Comparison of ENCODE assay signal across 8 cellular contexts in genomic region chr15:80988148-80988796, GRCh38. TPM values are rescaled to one million over a fixed set of nuclear protein-coding genes. Genes with fewer than 3 reads are reported as not detected.
DNase-seq lines count a peak whose midpoint lies in the region; ATAC-seq, FAIRE-seq and TF ChIP-seq lines count a peak whose summit lies in the region.

No MANE protein-coding gene starts in this region.

- H3K36me3 Mint-ChIP-seq in CD8-positive, alpha-beta memory T cell, result peaks cover 0 to 37% (median 6%) of the 10 kb centered on the region in 3 donors

- no peaks in the 10 kb centered on the region for H3K36me3 ChIP-seq in CD8-positive, alpha-beta memory T cell (ENCODE audit: insufficient read depth, low read length)
- no peaks in the 10 kb centered on the region; the same call in 1 of the 2 replicates for H3K36me3 ChIP-seq in PC-3 (ENCODE audit: low read depth, low read length)
- no peaks in the 10 kb centered on the region for H3K36me3 ChIP-seq in osteoblast (ENCODE audit: insufficient read depth, low read length)

- POLR2A ChIA-PET in CD8-positive, alpha-beta memory T cell (lab: Charles Lee), result no interaction called here
- POLR2A ChIA-PET in PC-3 (lab: Charles Lee; ENCODE audit: unreplicated experiment), result no interaction called here

- peak overlapping the region; percentile 88 for H3K27ac ChIP-seq in CD8-positive, alpha-beta memory T cell (ENCODE audit: low read depth, low read length)
- H3K27ac ChIP-seq in PC-3 (ENCODE audit: low read length) (no peak overlapping the region), epithelial cell of prostate (peak overlapping the region; percentile 76), osteoblast (ENCODE audit: low read depth, low read length) (peak overlapping the region; percentile 68)

- no peaks in the 10 kb centered on the region for H3K27me3 Mint-ChIP-seq in CD8-positive, alpha-beta memory T cell

- peak overlapping the region; percentile 80 for H3K9ac ChIP-seq in PC-3 (ENCODE audit: low read length)

- no peaks in the 10 kb centered on the region for H3K9me2 ChIP-seq in PC-3 (replicated peaks; ENCODE audit: low read length)

- H2AFZ ChIP-seq in PC-3 (ENCODE audit: low read length) (no peak overlapping the region), osteoblast (ENCODE audit: low read length) (no peak overlapping the region)

- CTCF ChIA-PET in CD8-positive, alpha-beta memory T cell (lab: Charles Lee), result interaction anchor here (1.7 to 2.8 kb wide), 2 partner anchors 18 to 278 kb away, joined by 7 to 16 read pairs; no protein-coding TSS in a partner anchor
- CTCF ChIA-PET in PC-3 (lab: Charles Lee), result no interaction called here

- H3K4me3 Mint-ChIP-seq in CD8-positive, alpha-beta memory T cell, result peak overlapping the region; percentile 97 to 99 (median 98)

- intact Hi-C loops in PC-3 (cut with micrococcal nuclease), result no loop called here

- TF ChIP-seq POLR2A in H54 (IDR thresholded peaks at IDR 0.05; ENCODE audit: low read depth, low read length), result no peak

- H3K9me3 Mint-ChIP-seq in CD8-positive, alpha-beta memory T cell, result peaks cover 0 to 1% (median 0%) of the 10 kb centered on the region in 5 donors

- no peaks in the 10 kb centered on the region for H3K27me3 ChIP-seq in CD8-positive, alpha-beta memory T cell (ENCODE audit: insufficient read depth, low read length, poor library complexity, severe bottlenecking)
- H3K27me3 ChIP-seq in PC-3 (ENCODE audit: low read length) (no peaks in the 10 kb centered on the region), osteoblast (ENCODE audit: insufficient read depth, low read length) (no peaks in the 10 kb centered on the region)

- peak overlapping the region; percentile 72 for H3K4me3 ChIP-seq in CD8-positive, alpha-beta memory T cell (ENCODE audit: low read length)
- H3K4me3 ChIP-seq in PC-3 (ENCODE audit: low read length), result peak overlapping the region; percentile 89
- peak overlapping the region; percentile 92 for H3K4me3 ChIP-seq in osteoblast (ENCODE audit: insufficient read depth, low read length)

- no peak for FAIRE-seq in H54 (lab: Jason Lieb, UNC)

- H3K4me2 ChIP-seq in PC-3 (ENCODE audit: low read length) (peak overlapping the region; percentile 94), osteoblast (ENCODE audit: insufficient read depth, low read length) (peak overlapping the region; percentile 98)

- DNase-seq in CD8-positive, alpha-beta memory T cell, result no peak
- DNase-seq in PC-3 (no peak), epithelial cell of prostate (ENCODE audit: low read depth, low spot score) (no peak), osteoblast (ENCODE audit: insufficient read length, low spot score, missing footprints) (no peak), H54 (ENCODE audit: insufficient read length, low spot score) (no peak), NCI-H1417 (lab: John Stamatoyannopoulos, UW) (no peak), NK-92 (lab: John Stamatoyannopoulos, UW; ENCODE audit: unreplicated experiment) (no peak), HK-2 (ENCODE audit: unreplicated experiment) (no peak)

- H3K4me1 Mint-ChIP-seq in CD8-positive, alpha-beta memory T cell, result peaks cover 55 to 74% (median 70%) of the 10 kb centered on the region in 3 donors

- ATAC-seq in PC-3, result no peak

- H3K9me3 ChIP-seq in CD8-positive, alpha-beta memory T cell (ENCODE audit: low read length), result no peaks in the 10 kb centered on the region
- H3K9me3 ChIP-seq in PC-3 (ENCODE audit: low read length) (no peaks in the 10 kb centered on the region), osteoblast (ENCODE audit: low read depth, low read length) (no peaks in the 10 kb centered on the region)

- peaks cover 62% of the 10 kb centered on the region for H3K79me2 ChIP-seq in PC-3 (ENCODE audit: low read length)
- H3K79me2 ChIP-seq in osteoblast (ENCODE audit: insufficient read depth, low read length), result peaks cover 58% of the 10 kb centered on the region

- H4K20me1 ChIP-seq in PC-3 (ENCODE audit: low read length) (peaks cover 22% of the 10 kb centered on the region; the same call in 1 of the 2 replicates), osteoblast (ENCODE audit: insufficient read depth, low read length) (peaks cover 24% of the 10 kb centered on the region)

- TSS peak; percentile 54 for BruUV-seq in PC-3 (replicated peaks; lab: Mats Ljungman, UMichigan)

- H3F3A ChIP-seq in PC-3 (ENCODE audit: low read length, unreplicated experiment), result no peaks in the 10 kb centered on the region

- peak overlapping the region; percentile 91 to 99 (median 99) for H3K27ac Mint-ChIP-seq in CD8-positive, alpha-beta memory T cell

- TF ChIP-seq CTCF in PC-3 (conservative IDR thresholded peaks at IDR 0.05; ENCODE audit: low read depth, low read length), result no peak
- TF ChIP-seq CTCF in osteoblast (IDR thresholded peaks at IDR 0.05; ENCODE audit: extremely low read depth, low read depth, low read length), result no peak

- peaks cover 66% of the 10 kb centered on the region for H3K4me1 ChIP-seq in CD8-positive, alpha-beta memory T cell (ENCODE audit: insufficient read depth, low read length)
- H3K4me1 ChIP-seq in PC-3 (ENCODE audit: insufficient read depth, low read length) (peaks cover 28% of the 10 kb centered on the region), osteoblast (ENCODE audit: insufficient read depth, low read length) (peaks cover 31% of the 10 kb centered on the region)

RNA-seq across cellular contexts. Expression of gene MESD, which starts 1.3 kb away (rescaled TPM):
- total RNA-seq in CD8-positive, alpha-beta memory T cell, result 10 to 100 TPM; 25.7 to 30.5 TPM
- 35.5 TPM for polyA plus RNA-seq in CD8-positive, alpha-beta memory T cell
- total RNA-seq in PC-3 (2014; rRNA removed) (21.1 and 21.2 TPM in 2 replicates), osteoblast (16.6 and 18.6 TPM in 2 replicates)

RNA-seq across cellular contexts. Expression of gene TLNRD1, which starts 12.5 kb away (rescaled TPM):
- total RNA-seq in CD8-positive, alpha-beta memory T cell, result 10 to 100 TPM; 35.9 to 38.6 TPM
- polyA plus RNA-seq in CD8-positive, alpha-beta memory T cell, result 6.3 TPM
- total RNA-seq in PC-3 (2014; rRNA removed) (17.8 and 29.9 TPM in 2 replicates), osteoblast (7.1 and 7.6 TPM in 2 replicates)
